ENCODE assay signal across 20 cellular contexts in the genomic region with DNA sequence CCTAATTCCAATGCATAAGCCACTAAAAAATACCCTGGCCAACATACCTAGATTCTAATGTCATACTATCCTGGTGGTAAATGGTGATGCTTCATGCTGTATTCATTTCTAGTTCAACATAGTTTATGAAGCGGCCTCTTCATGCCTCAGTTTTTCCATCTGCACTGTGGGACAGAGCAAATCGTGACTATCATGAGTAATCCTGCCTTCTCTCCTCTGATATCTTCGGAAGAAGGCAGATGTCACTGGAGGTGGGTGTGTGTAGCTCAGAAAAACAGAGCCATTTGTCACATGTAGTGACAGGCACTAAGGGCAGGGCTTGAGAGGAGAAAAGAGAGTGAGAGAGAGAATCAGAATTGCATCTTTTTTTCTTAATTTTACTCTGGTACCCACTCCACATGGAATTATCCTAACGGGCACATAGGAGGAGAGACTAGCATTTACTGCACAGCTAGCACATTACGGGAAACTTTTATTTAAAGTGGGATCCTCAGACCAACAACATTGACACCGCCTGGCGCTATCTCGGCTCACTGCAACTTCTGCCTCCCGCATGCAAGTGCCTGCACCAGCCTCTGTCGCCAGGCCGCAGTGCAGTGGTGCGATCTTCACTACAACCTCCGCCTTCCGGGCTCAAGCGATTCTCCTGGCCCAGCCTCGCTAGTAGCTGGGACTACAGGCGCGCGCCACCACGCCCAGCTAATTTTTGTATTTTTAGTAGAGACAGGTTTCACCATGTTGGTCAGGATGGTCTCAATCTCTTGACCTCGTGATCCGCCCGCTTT.
A peak's percentile ranks its signal among the peaks of the same experiment; 100 is the strongest.
DNase-seq lines count a peak whose midpoint lies in the region; ATAC-seq, FAIRE-seq and TF ChIP-seq lines count a peak whose summit lies in the region.
"Had no signal": no experiment of that assay in that cellular context is flagged by ENCODE, and none has a peak within 500 bp of the region (broad histone marks: within the 10 kb centered on the region; RNA-seq: fewer than 3 reads in every experiment).

No MANE protein-coding gene starts in this region.

- peak overlapping the region; percentile 62; the same call in 1 of the 2 replicates for H2BK12ac ChIP-seq in H1 (ENCODE audit: low read depth, low read length)

- H3K4me1 ChIP-seq in H1 (replicated peaks in 1 of 4; ENCODE audit: control insufficient read depth in 3 of 4, insufficient read depth in 4 of 4, low read length in 3 of 4): peaks cover 0 to 22% (median 19%) of the 10 kb centered on the region in 4 experiments; a peak in 5 of 7 replicates
- H3K4me1 ChIP-seq: Caco-2 had no signal

- 90% methylated on average over 21 of the region's 23 CpGs; no CpG with 5 or more reads in 1 of the 2 experiments for WGBS in H1 (ENCODE audit: extremely low coverage in 1 of 2, insufficient coverage in 1 of 2, insufficient read length in 1 of 2, insufficient replicate concordance in 2 of 2, low coverage in 1 of 2, low lambda C conversion rate in 2 of 2, missing lambda C conversion rate in 1 of 2), 2 experiments

- peak overlapping the region; percentile 72; the same call in 1 of the 2 replicates for H2BK20ac ChIP-seq in H1 (ENCODE audit: low read length)

- H3K4me3 ChIP-seq in H1 (ENCODE audit: extremely low read depth in 1 of 4, insufficient read depth in 2 of 4, low read depth in 3 of 4, low read length in 4 of 4): no peak overlapping the region
- H3K4me3 ChIP-seq: BLaER1 had no signal

- no peak overlapping the region for H2BK15ac ChIP-seq in H1 (ENCODE audit: low read length)

- no peak overlapping the region for H3K27ac Mint-ChIP-seq in activated T-helper 17 cell treated with anti-CD3 and anti-CD28 coated beads, Interleukin-2, amount 50 U/mL, for 72 hours

- H4K91ac ChIP-seq in H1 (replicated peaks; ENCODE audit: insufficient read length, low read length): peak overlapping the region; percentile 6

- TF ChIP-seq CTCF in H1 (IDR thresholded peaks at IDR 0.05; ENCODE audit: control extremely low read depth in 1 of 3, insufficient read depth in 1 of 3, low read depth in 1 of 3, low read length in 3 of 3): no peak

- no peak for TF ChIP-seq RAD21 in H1 (IDR thresholded peaks at IDR 0.05 in 1 of 2, conservative IDR thresholded peaks at IDR 0.05 in 1 of 2; ENCODE audit: low read depth in 2 of 2, low read length in 2 of 2)

- no peak overlapping the region for H3K56ac ChIP-seq in H1 (replicated peaks; ENCODE audit: insufficient read length, low read depth, low read length)

- no peak overlapping the region for H3K23ac ChIP-seq in H1 (ENCODE audit: insufficient read length)

- no peaks in the 10 kb centered on the region for H3K36me3 Mint-ChIP-seq in activated T-helper 17 cell treated with anti-CD3 and anti-CD28 coated beads, Interleukin-2, amount 50 U/mL, for 72 hours (ENCODE audit: low read depth)
- H3K36me3 Mint-ChIP-seq: CD8-positive, alpha-beta memory T cell had no signal

- no peak overlapping the region; the same call in 1 of the 2 replicates for H3K18ac ChIP-seq in H1 (ENCODE audit: extremely low read depth, low read length)

- TF ChIP-seq POLR2A in H1 (IDR thresholded peaks at IDR 0.05; ENCODE audit: control extremely low read depth in 1 of 2, low read depth in 2 of 2, low read length in 2 of 2): no peak

- H3K27ac ChIP-seq in H1 (ENCODE audit: low read depth, low read length): no peak overlapping the region
- H3K27ac ChIP-seq: BLaER1, HL-60 had no signal

- FAIRE-seq in H1 (lab: Jason Lieb, UNC): no peak
- FAIRE-seq: GM12892, GM19239, H54 had no signal

- H2AFZ ChIP-seq in H1 (ENCODE audit: low read length): no peak overlapping the region

- H3K9me3 ChIP-seq in H1 (ENCODE audit: insufficient read depth in 2 of 2, low read depth in 1 of 2, low read length in 1 of 2): no peaks in the 10 kb centered on the region
- H3K9me3 ChIP-seq: BLaER1, Caco-2 had no signal

- H3K9me3 Mint-ChIP-seq in activated T-helper 17 cell treated with anti-CD3 and anti-CD28 coated beads, Interleukin-2, amount 50 U/mL, for 72 hours: no peaks in the 10 kb centered on the region

- H3K36me3 ChIP-seq in H1 (ENCODE audit: control insufficient read depth in 2 of 4, insufficient read depth in 4 of 4, low read length in 3 of 4): no peaks in the 10 kb centered on the region
- H3K36me3 ChIP-seq: BLaER1 had no signal

- H3K27me3 Mint-ChIP-seq in activated T-helper 17 cell treated with anti-CD3 and anti-CD28 coated beads, Interleukin-2, amount 50 U/mL, for 72 hours: peaks cover 24% of the 10 kb centered on the region

- H2AK5ac ChIP-seq in H1 (ENCODE audit: low read depth, low read length): no peak overlapping the region

- TF ChIP-seq EP300 in H1 (IDR thresholded peaks at IDR 0.05; ENCODE audit: borderline replicate concordance in 1 of 2, low read depth in 2 of 2, low read length in 2 of 2): no peak

- H3K27me3 ChIP-seq in H1 (replicated peaks in 1 of 4; ENCODE audit: control insufficient read depth in 3 of 4, extremely low read depth in 1 of 4, insufficient read depth in 3 of 4, low read length in 3 of 4): no peaks in the 10 kb centered on the region
- H3K27me3 ChIP-seq: BLaER1 had no signal

- CTCF ChIA-PET in H1 (lab: Charles Lee; ENCODE audit: partially characterized antibody): interaction anchor here (5.7 kb wide), 1 partner anchor 12 kb away, joined by 43 read pairs; no protein-coding TSS in a partner anchor

- no peak overlapping the region for H3K14ac ChIP-seq in H1 (ENCODE audit: insufficient read length)

- H3K4me2 ChIP-seq in H1 (ENCODE audit: insufficient read depth in 1 of 2, low read depth in 2 of 2, low read length in 2 of 2): peak overlapping the region in 1 of 2 experiments; percentile 16; a peak in 1 of 4 replicates
- H3K4me2 ChIP-seq: BLaER1 had no signal

- no peak overlapping the region for H3K4ac ChIP-seq in H1 (replicated peaks; ENCODE audit: insufficient read length, low read depth, low read length)

- H2BK120ac ChIP-seq in H1 (replicated peaks; ENCODE audit: low read depth, low read length): peak overlapping the region; percentile 57

- POLR2A ChIA-PET in H1 (lab: Charles Lee; ENCODE audit: partially characterized antibody): no interaction called here

- H3K4me3 Mint-ChIP-seq in activated T-helper 17 cell treated with anti-CD3 and anti-CD28 coated beads, Interleukin-2, amount 50 U/mL, for 72 hours: no peak overlapping the region
- H3K4me3 Mint-ChIP-seq: CD8-positive, alpha-beta memory T cell had no signal

- H2BK5ac ChIP-seq in H1 (ENCODE audit: low read depth, low read length): no peak overlapping the region; the same call in 1 of the 2 replicates

- DNase-seq in NCI-H82 (lab: John Stamatoyannopoulos, UW) (peak; percentile 27), NCI-H82 treated with DMSO at 0.1 percent for 48 hours (lab: John Stamatoyannopoulos, UW; ENCODE audit: unreplicated experiment) (no peak), H1 (ENCODE audit: low read depth in 1 of 2, low spot score in 2 of 2) (no peak)
- DNase-seq in stimulated activated CD4-positive, alpha-beta T cell treated with anti-CD3 and anti-CD28 coated beads, Interleukin-15, amount 100 ng/mL, for 24 hours: peak; percentile 5
- no peak for DNase-seq in stimulated activated CD4-positive, alpha-beta T cell treated with anti-CD3 and anti-CD28 coated beads, Interleukin-4, amount 100 ng/mL, for 4 hours
- no peak for DNase-seq in stimulated activated CD8-positive, alpha-beta memory T cell treated with anti-CD3 and anti-CD28 coated beads, Interleukin-4, amount 100 ng/mL, for 48 hours
- DNase-seq: 8988T; AML-193; Caco-2; CD8-positive, alpha-beta memory T cell; DND-41; GDM1 had no signal

- peak; percentile 86 for ATAC-seq in activated T-helper 17 cell treated with anti-CD3 and anti-CD28 coated beads, Interleukin-2, amount 50 U/mL, for 72 hours (replicated peaks)
- no peak for ATAC-seq in HG02759 (IDR thresholded peaks at IDR 0.05; ENCODE audit: unreplicated experiment)
- ATAC-seq: HCT116 had no signal

- no peaks in the 10 kb centered on the region for H4K20me1 ChIP-seq in H1 (replicated peaks in 1 of 2; ENCODE audit: control insufficient read depth in 1 of 2, insufficient read depth in 2 of 2, low read length in 2 of 2)
- H4K20me1 ChIP-seq: BLaER1 had no signal

- H3K4me1 Mint-ChIP-seq in activated T-helper 17 cell treated with anti-CD3 and anti-CD28 coated beads, Interleukin-2, amount 50 U/mL, for 72 hours: peaks cover 4% of the 10 kb centered on the region
- H3K4me1 Mint-ChIP-seq: CD8-positive, alpha-beta memory T cell had no signal

- no peak overlapping the region for H4K5ac ChIP-seq in H1 (ENCODE audit: insufficient read length, low read depth, low read length)

- no peaks in the 10 kb centered on the region for H3K79me1 ChIP-seq in H1 (ENCODE audit: low read depth, low read length)

- H3K9ac ChIP-seq in H1 (replicated peaks in 1 of 4; ENCODE audit: extremely low read depth in 1 of 4, low read depth in 3 of 4, low read length in 3 of 4): no peak overlapping the region
- H3K9ac ChIP-seq: BLaER1 had no signal

- H3K79me2 ChIP-seq in H1 (ENCODE audit: control insufficient read depth in 1 of 2, insufficient read depth in 2 of 2, low read length in 2 of 2): no peaks in the 10 kb centered on the region

- no peak overlapping the region for H4K8ac ChIP-seq in H1 (ENCODE audit: extremely low read depth, insufficient read depth, low read length)

- no peaks in the 10 kb centered on the region for H3K23me2 ChIP-seq in H1 (ENCODE audit: low read depth, low read length)

TF ChIP-seq in H1, 55 proteins besides CTCF, POLR2A, EP300 and RAD21:
- TF ChIP-seq EZH2 (IDR thresholded peaks at IDR 0.05; ENCODE audit: low read depth, low read length, severe bottlenecking): no peak
- TF ChIP-seq POLR2AphosphoS5 (IDR thresholded peaks at IDR 0.05; ENCODE audit: low read depth, low read length): no peak
- TF ChIP-seq SP1 (IDR thresholded peaks at IDR 0.05; ENCODE audit: low read depth, low read length): no peak

Comparison
In these comparisons a context has a peak if more than half of its experiments do, and no peak if none do; other contexts are left out.
1. DNase-seq: peak in NCI-H82 (single experiment) and stimulated activated CD4-positive, alpha-beta T cell treated with anti-CD3 and anti-CD28 coated beads, Interleukin-15, amount 100 ng/mL, for 24 hours (single experiment); none in NCI-H82 treated with DMSO at 0.1 percent for 48 hours (single experiment), stimulated activated CD4-positive, alpha-beta T cell treated with anti-CD3 and anti-CD28 coated beads, Interleukin-4, amount 100 ng/mL, for 4 hours (0 of 2), H1 (0 of 2) and stimulated activated CD8-positive, alpha-beta memory T cell treated with anti-CD3 and anti-CD28 coated beads, Interleukin-4, amount 100 ng/mL, for 48 hours (single experiment).